9 cellular contexts compared by ENCODE assay signal in the genomic region with DNA sequence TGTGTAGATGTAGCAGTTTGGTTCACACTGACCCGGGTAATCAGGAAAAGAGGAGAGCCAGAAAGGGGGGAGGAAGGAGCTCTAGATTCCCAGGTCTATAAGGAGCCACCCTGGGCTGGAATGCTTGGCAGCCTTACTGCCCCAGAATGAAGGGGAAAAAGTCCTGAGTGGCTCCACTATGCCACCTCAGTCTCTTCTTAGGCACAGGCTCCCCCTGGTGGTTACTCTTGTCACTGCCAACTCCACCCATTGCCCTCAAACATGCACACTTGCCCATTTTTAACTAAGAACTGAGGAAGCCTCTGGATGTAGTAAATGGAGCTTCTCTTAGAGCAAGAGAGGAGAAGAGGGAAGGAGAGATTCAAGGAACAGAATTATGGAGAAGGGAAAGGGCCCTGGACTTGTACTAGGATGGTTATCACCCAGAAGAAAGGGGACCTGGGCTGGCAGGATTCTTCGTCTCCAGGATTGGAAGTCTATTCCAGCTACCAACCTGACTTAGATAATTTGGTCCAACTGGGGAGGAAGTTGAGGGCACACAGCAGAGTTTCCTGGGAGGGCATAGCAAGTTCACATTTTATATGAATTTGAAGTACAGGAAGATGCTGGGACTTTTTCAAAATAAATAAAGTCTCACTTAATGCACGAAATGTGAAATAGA. TPM values are rescaled to one million over a fixed set of nuclear protein-coding genes. Genes with fewer than 3 reads are reported as not detected.
A peak's percentile ranks its signal among the peaks of the same experiment; 100 is the strongest.
DNase-seq lines count a peak whose midpoint lies in the region; ATAC-seq and TF ChIP-seq lines count a peak whose summit lies in the region.
"Had no signal": no experiment of that assay in that cellular context is flagged by ENCODE, and none has a peak within 500 bp of the region (broad histone marks: within the 10 kb centered on the region; RNA-seq: fewer than 3 reads in every experiment).

No MANE protein-coding gene starts in this region.

- H3K9me3 Mint-ChIP-seq in Calu3 (ENCODE audit: low read depth, unreplicated experiment) = no peaks in the 10 kb centered on the region
- H3K9me3 Mint-ChIP-seq in activated CD4-positive, alpha-beta memory T cell treated with anti-CD3 and anti-CD28 coated beads for 36 hours = no peaks in the 10 kb centered on the region
- H3K9me3 Mint-ChIP-seq: T-helper 1 cell treated with Interleukin-12 subunit alpha and Interleukin-12 subunit beta and Interleukin-4 antibody, amounts not matched to agents 30 μg/mL and 1 μg/mL, for 36 hours had no signal

- H3K27me3 Mint-ChIP-seq in Calu3 (ENCODE audit: unreplicated experiment) = peaks cover 25% of the 10 kb centered on the region
- no peaks in the 10 kb centered on the region for H3K27me3 Mint-ChIP-seq in activated CD4-positive, alpha-beta memory T cell treated with anti-CD3 and anti-CD28 coated beads for 36 hours

- DNase-seq in Calu3 (peak; percentile 80), NCI-H774 (lab: John Stamatoyannopoulos, UW) (peak; percentile 25), ecto neural progenitor cell (ENCODE audit: low spot score) (peak; percentile 81), medulla oblongata (ENCODE audit: extremely low spot score) (peak; percentile 89)
- peak; percentile 86 for DNase-seq in activated CD4-positive, alpha-beta memory T cell treated with anti-CD3 and anti-CD28 coated beads for 36 hours
- peak; percentile 46 to 54 for DNase-seq in stimulated activated CD8-positive, alpha-beta memory T cell treated with anti-CD3 and anti-CD28 coated beads, Interleukin-15, amount 100 ng/mL, for 4 hours (ENCODE audit: low read depth in 2 of 2)

- no peaks in the 10 kb centered on the region for H3K36me3 Mint-ChIP-seq in Calu3 (ENCODE audit: insufficient read depth, unreplicated experiment)
- no peaks in the 10 kb centered on the region for H3K36me3 Mint-ChIP-seq in activated CD4-positive, alpha-beta memory T cell treated with anti-CD3 and anti-CD28 coated beads for 36 hours

- no peak overlapping the region for H3K27ac Mint-ChIP-seq in Calu3 (ENCODE audit: unreplicated experiment)
- H3K27ac Mint-ChIP-seq in activated CD4-positive, alpha-beta memory T cell treated with anti-CD3 and anti-CD28 coated beads for 36 hours = no peak overlapping the region
- H3K27ac Mint-ChIP-seq: T-helper 1 cell treated with Interleukin-12 subunit alpha and Interleukin-12 subunit beta and Interleukin-4 antibody, amounts not matched to agents 30 μg/mL and 1 μg/mL, for 36 hours had no signal

- peak; percentile 79 for TF ChIP-seq CTCF in Calu3 (IDR thresholded peaks at IDR 0.05; ENCODE audit: unreplicated experiment)

- no TSS peak for BruUV-seq in Calu3 (replicated peaks; lab: Mats Ljungman, UMichigan)

- peaks cover 12% of the 10 kb centered on the region for H3K4me1 Mint-ChIP-seq in Calu3 (ENCODE audit: low read depth, unreplicated experiment)
- H3K4me1 Mint-ChIP-seq in activated CD4-positive, alpha-beta memory T cell treated with anti-CD3 and anti-CD28 coated beads for 36 hours (ENCODE audit: low read depth) = peaks cover 6% of the 10 kb centered on the region

- POLR2A ChIA-PET in activated CD4-positive, alpha-beta memory T cell treated with anti-CD3 and anti-CD28 coated beads for 36 hours (lab: Charles Lee) = interaction anchor here (1.0 kb wide), 1 partner anchor 183 kb away, joined by 3 read pairs; no protein-coding TSS in a partner anchor

- no peak overlapping the region for H3K4me3 Mint-ChIP-seq in Calu3 (ENCODE audit: low read depth, unreplicated experiment)
- no peak overlapping the region for H3K4me3 Mint-ChIP-seq in activated CD4-positive, alpha-beta memory T cell treated with anti-CD3 and anti-CD28 coated beads for 36 hours
- H3K4me3 Mint-ChIP-seq: T-helper 1 cell treated with Interleukin-12 subunit alpha and Interleukin-12 subunit beta and Interleukin-4 antibody, amounts not matched to agents 30 μg/mL and 1 μg/mL, for 36 hours had no signal

- intact Hi-C loops in Calu3 (cut with micrococcal nuclease; ENCODE audit: unreplicated experiment) = loop anchor here (2.0 to 5.0 kb wide), 2 partner anchors 181 to 232 kb away; no protein-coding TSS in a partner anchor
- intact Hi-C loops in activated CD4-positive, alpha-beta memory T cell treated with anti-CD3 and anti-CD28 coated beads for 36 hours (cut with micrococcal nuclease) = loop anchor here (1.0 to 10.0 kb wide), 3 partner anchors 58 to 233 kb away; no protein-coding TSS in a partner anchor

- ATAC-seq in HG03439 (IDR thresholded peaks at IDR 0.05; ENCODE audit: unreplicated experiment) (peak; percentile 55), HG03108 (IDR thresholded peaks at IDR 0.05; ENCODE audit: unreplicated experiment) (no peak)

- CTCF ChIA-PET in Calu3 (lab: Charles Lee) = interaction anchor here (0.9 to 1.4 kb wide), 4 partner anchors 8 to 470 kb away, joined by 3 to 4 read pairs (median 3); no protein-coding TSS in a partner anchor
- CTCF ChIA-PET in activated CD4-positive, alpha-beta memory T cell treated with anti-CD3 and anti-CD28 coated beads for 36 hours (lab: Charles Lee) = interaction anchor here (0.6 to 5.7 kb wide), 32 partner anchors 8 to 275 kb away, joined by 3 to 74 read pairs (median 5); partner anchors contain the start of genes ARMH3 and KCNIP2

RNA-seq across cellular contexts. Expression of gene HPS6, which starts 7.8 kb away (rescaled TPM):
- total RNA-seq in Calu3 (2022) = 14.7 and 16.9 TPM in 2 replicates
- total RNA-seq in activated CD4-positive, alpha-beta memory T cell treated with anti-CD3 and anti-CD28 coated beads for 36 hours = 10 to 100 TPM; 22.3 TPM

RNA-seq across cellular contexts. Expression of gene ARMH3, which starts 17.0 kb away (rescaled TPM):
- total RNA-seq in Calu3 (2022) = 14.1 and 14.5 TPM in 2 replicates
- total RNA-seq in activated CD4-positive, alpha-beta memory T cell treated with anti-CD3 and anti-CD28 coated beads for 36 hours = 10 to 100 TPM; 16.1 to 18.8 TPM

RNA-seq across cellular contexts. Expression of gene LDB1, which starts 47.2 kb away (rescaled TPM):
- 25.8 and 27.5 TPM in 2 replicates for total RNA-seq in Calu3 (2022)
- total RNA-seq in activated CD4-positive, alpha-beta memory T cell treated with anti-CD3 and anti-CD28 coated beads for 36 hours = 10 to 100 TPM; 48.1 to 48.8 TPM

RNA-seq across cellular contexts. Expression of gene PPRC1, which starts 59.8 kb away (rescaled TPM):
- 43.9 and 49.3 TPM in 2 replicates for total RNA-seq in Calu3 (2022)
- total RNA-seq in activated CD4-positive, alpha-beta memory T cell treated with anti-CD3 and anti-CD28 coated beads for 36 hours = 10 to 100 TPM; 59.1 to 65.9 TPM

Comparison
In these comparisons a context has a peak if more than half of its experiments do, and no peak if none do; other contexts are left out.
1. DNase-seq: peak in every context shown above with its lines; median percentile 89 in medulla oblongata; 86 in activated CD4-positive, alpha-beta memory T cell treated with anti-CD3 and anti-CD28 coated beads for 36 hours; 81 in ecto neural progenitor cell; 80 in Calu3; 50 in stimulated activated CD8-positive, alpha-beta memory T cell treated with anti-CD3 and anti-CD28 coated beads, Interleukin-15, amount 100 ng/mL, for 4 hours; 25 in NCI-H774.